In the genomic region with DNA sequence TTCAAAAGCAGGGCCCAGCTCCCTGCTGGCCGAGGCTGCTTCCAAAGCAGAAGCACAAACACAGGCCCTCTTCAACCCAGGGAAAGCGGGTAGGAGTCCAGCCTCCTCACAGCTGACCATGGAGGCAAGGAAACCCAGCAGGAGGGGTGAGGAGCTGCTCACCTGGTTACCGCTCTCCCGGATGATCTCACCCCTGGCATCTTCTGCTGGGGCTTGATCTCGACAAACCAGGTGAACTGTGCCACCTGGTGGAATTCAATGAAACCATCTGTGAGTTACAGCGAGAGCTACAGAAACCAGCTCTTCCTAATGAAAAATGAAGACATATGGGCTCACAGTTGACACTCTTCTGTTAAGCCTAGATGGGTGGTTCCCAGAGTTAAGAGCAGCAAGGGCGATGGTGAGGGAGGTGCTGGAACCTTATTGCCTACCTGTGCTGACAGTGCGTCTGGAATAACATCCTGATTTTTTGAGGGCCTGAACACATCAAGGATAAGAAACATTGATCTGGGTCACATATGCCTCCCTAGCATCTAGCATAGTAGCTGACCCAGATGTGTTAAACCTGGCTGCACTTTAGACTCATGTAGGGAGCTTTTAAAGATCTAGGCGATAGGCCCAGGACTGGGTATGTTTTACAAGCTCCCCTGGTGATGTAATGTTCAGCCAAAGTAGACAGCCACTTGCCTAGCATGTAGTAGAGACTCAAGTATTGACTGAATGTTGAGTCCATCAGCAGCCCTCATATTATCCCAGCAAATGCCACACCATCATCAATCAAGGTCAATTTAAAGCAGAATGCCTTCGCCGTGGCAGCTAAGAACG, we compare ENCODE assay signal across 8 cellular contexts. TPM values are rescaled to one million over a fixed set of nuclear protein-coding genes. Genes with fewer than 3 reads are reported as not detected.
DNase-seq lines count a peak whose midpoint lies in the region; ATAC-seq, FAIRE-seq and TF ChIP-seq lines count a peak whose summit lies in the region.

No MANE protein-coding gene starts in this region.

- FAIRE-seq in HTR-8/SVneo (lab: Jason Lieb, UNC) = no peak

- H3K4me1 Mint-ChIP-seq in activated T-helper 1 cell treated with anti-CD3 and anti-CD28 coated beads, Interleukin-12 subunit alpha, Interleukin-12 subunit beta, Interleukin-2, Interleukin-4 antibody, amounts not matched to agents 30 ng/mL and 10 ng/mL and 1 ng/mL, durations not matched to agents 14 hours and 24 hours and 36 hours (ENCODE audit: low read depth) = peaks cover 52% of the 10 kb centered on the region

- H3K27ac Mint-ChIP-seq in activated T-helper 1 cell treated with anti-CD3 and anti-CD28 coated beads, Interleukin-12 subunit alpha, Interleukin-12 subunit beta, Interleukin-2, Interleukin-4 antibody, amounts not matched to agents 30 ng/mL and 10 ng/mL and 1 ng/mL, durations not matched to agents 14 hours and 24 hours and 36 hours = no peak overlapping the region

- peak; percentile 72 for DNase-seq in Ammon's horn (ENCODE audit: low spot score)
- DNase-seq in HTR-8/SVneo (ENCODE audit: insufficient read length, low spot score) = peak; percentile 12
- DNase-seq in NCI-H748 (lab: John Stamatoyannopoulos, UW; ENCODE audit: unreplicated experiment) = peak; percentile 89
- DNase-seq in activated T-helper 1 cell treated with anti-CD3 and anti-CD28 coated beads, Interleukin-12 subunit alpha, Interleukin-12 subunit beta, Interleukin-2, Interleukin-4 antibody, amounts not matched to agents 30 ng/mL and 10 ng/mL and 1 ng/mL, durations not matched to agents 14 hours and 24 hours and 36 hours (ENCODE audit: low spot score) = peak; percentile 52
- DNase-seq in foreskin fibroblast = peak; percentile 34 to 72
- DNase-seq in retina = peak; percentile 71
- DNase-seq in COLO829 (ENCODE audit: low spot score) = no peak

- TF ChIP-seq CTCF in foreskin fibroblast (IDR thresholded peaks at IDR 0.05; ENCODE audit: low read depth, low read length) = peak; percentile 20

- peak; percentile 45 for ATAC-seq in GM18519 (IDR thresholded peaks at IDR 0.05; ENCODE audit: low FRiP score, unreplicated experiment)

- no peaks in the 10 kb centered on the region for H3K27me3 Mint-ChIP-seq in activated T-helper 1 cell treated with anti-CD3 and anti-CD28 coated beads, Interleukin-12 subunit alpha, Interleukin-12 subunit beta, Interleukin-2, Interleukin-4 antibody, amounts not matched to agents 30 ng/mL and 10 ng/mL and 1 ng/mL, durations not matched to agents 14 hours and 24 hours and 36 hours (ENCODE audit: insufficient read depth)

- H3K4me3 ChIP-seq in foreskin fibroblast (ENCODE audit: low read depth in 1 of 2, low read length in 2 of 2) = no peak overlapping the region

- H3K36me3 Mint-ChIP-seq in activated T-helper 1 cell treated with anti-CD3 and anti-CD28 coated beads, Interleukin-12 subunit alpha, Interleukin-12 subunit beta, Interleukin-2, Interleukin-4 antibody, amounts not matched to agents 30 ng/mL and 10 ng/mL and 1 ng/mL, durations not matched to agents 14 hours and 24 hours and 36 hours (ENCODE audit: low read depth) = peaks cover 4% of the 10 kb centered on the region

- intact Hi-C loops in activated T-helper 1 cell treated with anti-CD3 and anti-CD28 coated beads, Interleukin-12 subunit alpha, Interleukin-12 subunit beta, Interleukin-2, Interleukin-4 antibody, amounts not matched to agents 30 ng/mL and 10 ng/mL and 1 ng/mL, durations not matched to agents 14 hours and 24 hours and 36 hours (cut with micrococcal nuclease) = loop anchor here (1.0 to 5.0 kb wide), 6 partner anchors 345 to 672 kb away; a partner anchor contains a TSS

- H3K9me3 Mint-ChIP-seq in activated T-helper 1 cell treated with anti-CD3 and anti-CD28 coated beads, Interleukin-12 subunit alpha, Interleukin-12 subunit beta, Interleukin-2, Interleukin-4 antibody, amounts not matched to agents 30 ng/mL and 10 ng/mL and 1 ng/mL, durations not matched to agents 14 hours and 24 hours and 36 hours = no peaks in the 10 kb centered on the region

- no peak overlapping the region for H3K4me3 Mint-ChIP-seq in activated T-helper 1 cell treated with anti-CD3 and anti-CD28 coated beads, Interleukin-12 subunit alpha, Interleukin-12 subunit beta, Interleukin-2, Interleukin-4 antibody, amounts not matched to agents 30 ng/mL and 10 ng/mL and 1 ng/mL, durations not matched to agents 14 hours and 24 hours and 36 hours

RNA-seq across cellular contexts. Expression of a gene that starts 6.1 kb away (rescaled TPM):
- 3.3 and 3.5 TPM in 2 replicates for total RNA-seq in activated T-helper 1 cell treated with anti-CD3 and anti-CD28 coated beads, Interleukin-12 subunit alpha, Interleukin-12 subunit beta, Interleukin-2, Interleukin-4 antibody, amounts not matched to agents 30 ng/mL and 10 ng/mL and 1 ng/mL, durations not matched to agents 14 hours and 24 hours and 36 hours

RNA-seq across cellular contexts. Expression of a gene that starts 47.1 kb away (rescaled TPM):
- 0.26 and 0.88 TPM in 2 replicates for total RNA-seq in activated T-helper 1 cell treated with anti-CD3 and anti-CD28 coated beads, Interleukin-12 subunit alpha, Interleukin-12 subunit beta, Interleukin-2, Interleukin-4 antibody, amounts not matched to agents 30 ng/mL and 10 ng/mL and 1 ng/mL, durations not matched to agents 14 hours and 24 hours and 36 hours
